In genomic region chr12:108914031-108914630, GRCh38 we compare ENCODE assay signal across 14 cellular contexts. TPM values are rescaled to one million over a fixed set of nuclear protein-coding genes. Genes with fewer than 3 reads are reported as not detected.
DNase-seq lines count a peak whose midpoint lies in the region; ATAC-seq and TF ChIP-seq lines count a peak whose summit lies in the region.
"Had no signal": no experiment of that assay in that cellular context is flagged by ENCODE, and none has a peak within 500 bp of the region (broad histone marks: within the 10 kb centered on the region; RNA-seq: fewer than 3 reads in every experiment).

No MANE protein-coding gene starts in this region.

- H3K9me3 Mint-ChIP-seq in Calu3 (ENCODE audit: low read depth, unreplicated experiment) = no peaks in the 10 kb centered on the region

- H3K4me3 Mint-ChIP-seq in Calu3 (ENCODE audit: low read depth, unreplicated experiment) = no peak overlapping the region

- intact Hi-C loops in spleen (cut with DNase I; ENCODE audit: low total_unique reads) (no loop called here), Calu3 (cut with micrococcal nuclease; ENCODE audit: unreplicated experiment) (no loop called here)

- CTCF ChIA-PET in Calu3 (lab: Charles Lee) = no interaction called here

- no TSS peak for BruUV-seq in Calu3 (replicated peaks; lab: Mats Ljungman, UMichigan)

- H3K27me3 Mint-ChIP-seq in Calu3 (ENCODE audit: unreplicated experiment) = no peaks in the 10 kb centered on the region

- no peak for TF ChIP-seq CTCF in RWPE2 (IDR thresholded peaks at IDR 0.05; ENCODE audit: poor library complexity, severe bottlenecking)
- no peak for TF ChIP-seq CTCF in gastroesophageal sphincter (IDR thresholded peaks at IDR 0.05)
- no peak for TF ChIP-seq CTCF in spleen (IDR thresholded peaks at IDR 0.05 in 8 of 11, conservative IDR thresholded peaks at IDR 0.05 in 3 of 11)
- TF ChIP-seq CTCF in Calu3 (IDR thresholded peaks at IDR 0.05; ENCODE audit: unreplicated experiment) = no peak

- H3K9me3 ChIP-seq in RWPE2 (ENCODE audit: severe bottlenecking) = no peaks in the 10 kb centered on the region
- H3K9me3 ChIP-seq in gastroesophageal sphincter = no peaks in the 10 kb centered on the region
- H3K9me3 ChIP-seq in spleen = no peaks in the 10 kb centered on the region

- H3K36me3 ChIP-seq in RWPE2 (ENCODE audit: low read depth) (no peaks in the 10 kb centered on the region), gastroesophageal sphincter (no peaks in the 10 kb centered on the region), spleen (no peaks in the 10 kb centered on the region)

- no peak overlapping the region for H3K27ac Mint-ChIP-seq in Calu3 (ENCODE audit: unreplicated experiment)

- H3K36me3 Mint-ChIP-seq in Calu3 (ENCODE audit: insufficient read depth, unreplicated experiment) = peaks cover 4% of the 10 kb centered on the region

- H3K27me3 ChIP-seq in RWPE2 (ENCODE audit: insufficient read depth, poor library complexity, severe bottlenecking) (no peaks in the 10 kb centered on the region), gastroesophageal sphincter (no peaks in the 10 kb centered on the region), spleen (replicated peaks in 1 of 7) (no peaks in the 10 kb centered on the region)

- ATAC-seq in RWPE2 (ENCODE audit: low read depth) (0 out of 3 replicates have a peak, but pooled peaks have one; percentile 23), gastroesophageal sphincter (peak; percentile 52)

- H3K27ac ChIP-seq in RWPE2 (ENCODE audit: poor library complexity, severe bottlenecking) = no peak overlapping the region
- H3K27ac ChIP-seq in gastroesophageal sphincter = no peak overlapping the region
- H3K27ac ChIP-seq in spleen = peak overlapping the region in 5 of 8 donors; percentile 15 to 60 (median 30)
- H3K27ac ChIP-seq: VCaP had no signal

- 38 to 47% methylated on average over 8 to 9 of the region's 9 CpGs for WGBS in gastroesophageal sphincter (ENCODE audit: low coverage in 1 of 2), 2 donors
- WGBS in spleen, 5 donors = 19 to 32% (median 21%) methylated on average over 9 of the region's 9 CpGs

- H3K4me3 ChIP-seq in RWPE2 (ENCODE audit: severe bottlenecking) (no peak overlapping the region), gastroesophageal sphincter (no peak overlapping the region), spleen (no peak overlapping the region)
- H3K4me3 ChIP-seq: coronary artery had no signal

- H3K4me1 Mint-ChIP-seq in Calu3 (ENCODE audit: low read depth, unreplicated experiment) = peaks cover 11% of the 10 kb centered on the region

- no peak for TF ChIP-seq EP300 in gastroesophageal sphincter (IDR thresholded peaks at IDR 0.05)

- H3K4me1 ChIP-seq in RWPE2 (ENCODE audit: insufficient read depth, poor library complexity, severe bottlenecking) = no peaks in the 10 kb centered on the region
- H3K4me1 ChIP-seq in gastroesophageal sphincter = no peaks in the 10 kb centered on the region
- H3K4me1 ChIP-seq in spleen = peaks cover 0 to 11% (median 0%) of the 10 kb centered on the region in 6 donors

- DNase-seq in HT1080 (ENCODE audit: low read depth) (peak; percentile 5), RWPE2 (ENCODE audit: low spot score) (no peak), spleen (no peak), Calu3 (no peak), AML-193 (lab: John Stamatoyannopoulos, UW) (no peak)
- no peak for DNase-seq in activated CD4-positive, alpha-beta T cell treated with anti-CD3 and anti-CD28 coated beads for 1 hour
- DNase-seq in central memory CD4-positive, alpha-beta T cell = no peak
- DNase-seq: DMS153, glutamatergic neuron, NCI-H1436 had no signal

- TF ChIP-seq POLR2A in gastroesophageal sphincter (IDR thresholded peaks at IDR 0.05) (no peak), spleen (IDR thresholded peaks at IDR 0.05) (no peak)

RNA-seq across cellular contexts. Expression of gene DAO, which starts 34.2 kb away (rescaled TPM):
- not detected in 2 replicates for total RNA-seq in HT1080 (2014; rRNA removed; shearing (Covaris generic))
- polyA plus RNA-seq in HT1080 (2015; cell fraction: cytosol; rRNA removed) = not detected in 2 replicates
- not detected in 2 replicates for polyA plus RNA-seq in HT1080 (2015; cell fraction: nucleus; rRNA removed)
- 1 to 10 TPM in 1 of 4 donors, not detected in 3; 2.5 TPM for total RNA-seq in gastroesophageal sphincter
- under 1 TPM in 1 of 7 donors, not detected in 6; 0.42 TPM for total RNA-seq in spleen
- polyA plus RNA-seq in spleen = not detected
- not detected in 2 replicates for total RNA-seq in Calu3 (2022)
- total RNA-seq: mononuclear cell had no signal

RNA-seq across cellular contexts. Expression of gene SSH1, which starts 56.7 kb away (rescaled TPM):
- total RNA-seq in HT1080 (2014; rRNA removed; shearing (Covaris generic)) = 9.2 and 10.8 TPM in 2 replicates
- polyA plus RNA-seq in HT1080 (2015; cell fraction: cytosol; rRNA removed) = 11.6 and 13.7 TPM in 2 replicates
- polyA plus RNA-seq in HT1080 (2015; cell fraction: nucleus; rRNA removed) = 13.8 and 19.4 TPM in 2 replicates
- total RNA-seq in gastroesophageal sphincter = 10 to 100 TPM; 16.2 to 35.0 (median 17.2) TPM
- 10 to 100 TPM; 32.2 to 71.3 (median 47.8) TPM for total RNA-seq in spleen
- 1 to 10 TPM; 1.7 to 8.6 (median 2.7) TPM for polyA plus RNA-seq in spleen
- 38.1 and 42.9 TPM in 2 replicates for total RNA-seq in Calu3 (2022)

Comparison
In these comparisons a context has a peak if more than half of its experiments do, and no peak if none do; other contexts are left out.
1. H3K27ac ChIP-seq: peak in spleen (5 of 8); none in RWPE2 (single experiment) and gastroesophageal sphincter (0 of 4).